ENCODE assay signal across 10 cellular contexts in the genomic region with DNA sequence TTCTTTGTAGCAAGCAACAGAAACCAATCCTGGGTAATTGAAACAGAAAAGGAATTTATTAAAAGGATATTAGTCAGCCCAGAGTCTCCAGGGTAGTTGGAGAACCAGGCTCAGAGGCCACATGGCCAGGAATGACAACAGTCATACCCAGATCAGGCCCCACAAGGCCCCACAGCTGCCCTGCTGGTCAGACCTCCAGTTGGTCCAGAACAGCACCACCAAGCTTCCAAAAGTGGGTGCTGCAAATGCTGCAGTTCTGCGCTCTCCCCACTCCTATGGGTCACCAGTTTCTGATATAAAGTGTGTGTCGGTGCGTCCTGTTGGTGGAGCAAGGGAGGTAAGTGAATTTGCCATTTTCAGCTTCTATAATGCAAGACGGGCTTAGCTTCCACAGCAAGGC. TPM values are rescaled to one million over a fixed set of nuclear protein-coding genes. Genes with fewer than 3 reads are reported as not detected.
DNase-seq lines count a peak whose midpoint lies in the region; ATAC-seq and TF ChIP-seq lines count a peak whose summit lies in the region.
"Had no signal": no experiment of that assay in that cellular context is flagged by ENCODE, and none has a peak within 500 bp of the region (broad histone marks: within the 10 kb centered on the region; RNA-seq: fewer than 3 reads in every experiment).

No MANE protein-coding gene starts in this region.

- H3K36me3 ChIP-seq in H7 (replicated peaks; ENCODE audit: control insufficient read depth, insufficient read depth, low read length): no peaks in the 10 kb centered on the region
- no peaks in the 10 kb centered on the region for H3K36me3 ChIP-seq in heart right ventricle
- H3K36me3 ChIP-seq: ascending aorta had no signal

- ATAC-seq in SK-N-SH treated with all-trans-retinoic acid at 6 μM for 48 hours: peak; percentile 38
- ATAC-seq in GM21526 (IDR thresholded peaks at IDR 0.05; ENCODE audit: low FRiP score, unreplicated experiment): no peak
- no peak for ATAC-seq in heart right ventricle

- no peaks in the 10 kb centered on the region for H3K9me3 ChIP-seq in heart right ventricle
- H3K9me3 ChIP-seq: ascending aorta had no signal

- POLR2A ChIA-PET in AG04449 (lab: Yijun Ruan, JAX): no interaction called here

- H3K27me3 ChIP-seq in H7 (ENCODE audit: control insufficient read depth, insufficient read depth, low read length) (no peaks in the 10 kb centered on the region), heart right ventricle (no peaks in the 10 kb centered on the region)
- H3K27me3 ChIP-seq: ascending aorta had no signal

- WGBS in heart right ventricle, 2 donors: 90 to 91% methylated on average over 4 of the region's 4 CpGs

- DNase-seq in AG04449 (ENCODE audit: low read depth, low spot score) (no peak), H7 (peak; percentile 76), iPS DF 19.7 (ENCODE audit: low read depth, low spot score) (peak; percentile 30), occipital lobe (lab: John Stamatoyannopoulos, UW) (no peak), heart right ventricle (no peak), NK-92 (lab: John Stamatoyannopoulos, UW; ENCODE audit: unreplicated experiment) (no peak)
- DNase-seq: NCI-H510A had no signal

- H3K4me3 ChIP-seq in AG04449 (ENCODE audit: low read depth, low read length) (no peak overlapping the region), H7 (ENCODE audit: insufficient read depth, low read depth, low read length) (no peak overlapping the region), heart right ventricle (no peak overlapping the region)
- H3K4me3 ChIP-seq: ascending aorta had no signal

- H3K4me1 ChIP-seq in heart right ventricle: no peaks in the 10 kb centered on the region

- intact Hi-C loops in heart right ventricle (cut with DNase I): no loop called here

- H3K27ac ChIP-seq in heart right ventricle: no peak overlapping the region
- H3K27ac ChIP-seq: ascending aorta had no signal

- CTCF ChIA-PET in AG04449 (lab: Yijun Ruan, JAX): interaction anchor here (0.8 to 2.1 kb wide), 6 partner anchors 11 to 345 kb away, joined by 3 to 6 read pairs (median 4); no protein-coding TSS in a partner anchor

- TF ChIP-seq CTCF in AG04449 (IDR thresholded peaks at IDR 0.05; ENCODE audit: insufficient read depth, low read length, missing control alignments): peak; percentile 29
- TF ChIP-seq CTCF in heart right ventricle (IDR thresholded peaks at IDR 0.05): no peak

TF ChIP-seq in SK-N-SH treated with all-trans-retinoic acid at 6 μM for 48 hours, 23 proteins besides CTCF, POLR2A, EP300 and RAD21:
- TF ChIP-seq TCF4 (CRISPR knock-in tag; IDR thresholded peaks at IDR 0.05; ENCODE audit: borderline replicate concordance) (0 out of 2 replicates have a peak, but pooled peaks have one; percentile 11), ZFP30 (CRISPR knock-in tag; IDR thresholded peaks at IDR 0.05) (no peak)

RNA-seq across cellular contexts. Expression of a gene that starts 29.9 kb away (rescaled TPM):
- 6.2 and 11.9 TPM in 2 replicates for total RNA-seq in H7 (2014; rRNA removed; shearing (Covaris generic))
- total RNA-seq in occipital lobe (8.4 TPM), heart right ventricle (1 to 10 TPM in 6 of 10 donors, under 1 TPM in 4; 0.71 to 1.5 (median 1.0) TPM)
- 1 to 10 TPM; 1.0 to 1.2 TPM for polyA plus RNA-seq in heart right ventricle

Comparison
In these comparisons a context has a peak if more than half of its experiments do, and no peak if none do; other contexts are left out.
1. DNase-seq: peak in H7 (single experiment) and iPS DF 19.7 (single experiment); none in AG04449 (single experiment), occipital lobe (single experiment), heart right ventricle (0 of 2) and NK-92 (single experiment).